Comparison of ENCODE assay signal across 26 cellular contexts in genomic region chr6:12635375-12635774, GRCh38.
"Had no signal": no experiment of that assay in that cellular context is flagged by ENCODE, and none has a peak within 500 bp of the region (broad histone marks: within the 10 kb centered on the region; RNA-seq: fewer than 3 reads in every experiment).

No MANE protein-coding gene starts in this region.

- H3K36me3 Mint-ChIP-seq: mesothelial cell of epicardium; stimulated activated effector memory CD8-positive, alpha-beta T cell treated with anti-CD3 and anti-CD28 coated beads, Interleukin-12 subunit alpha, Interleukin-12 subunit beta, amount 100 ng/mL, for 72 hours; type B pancreatic cell had no signal

- DNase-seq: lower lobe of right lung; mammary epithelial cell; mesenchymal stem cell; naive thymus-derived CD8-positive, alpha-beta T cell; nucleus accumbens; pancreas; posterior cingulate gyrus; retina; small intestine; spleen; stimulated activated CD4-positive, alpha-beta T cell treated with anti-CD3 and anti-CD28 coated beads, Interleukin-4, amount 100 ng/mL, for 24 hours; stimulated activated naive CD4-positive, alpha-beta T cell; tibial artery; uterus had no signal

- FAIRE-seq: pancreas, small intestine had no signal

- H3K36me3 ChIP-seq: heart right ventricle, lower lobe of right lung, pancreas, prostate gland, spleen, suprapubic skin, thoracic aorta, tibial artery, uterus had no signal

- H3K4me1 Mint-ChIP-seq: nephron; neural crest cell; stimulated activated effector memory CD8-positive, alpha-beta T cell treated with anti-CD3 and anti-CD28 coated beads, Interleukin-12 subunit alpha, Interleukin-12 subunit beta, amount 100 ng/mL, for 72 hours had no signal

- H3K9me3 Mint-ChIP-seq: stimulated activated effector memory CD8-positive, alpha-beta T cell treated with anti-CD3 and anti-CD28 coated beads, Interleukin-12 subunit alpha, Interleukin-12 subunit beta, amount 100 ng/mL, for 72 hours; stimulated activated naive CD8-positive, alpha-beta T cell treated with anti-CD3 and anti-CD28 coated beads, Interleukin-15, Interleukin-2, amounts not matched to agents 100 ng/mL and 50 ng/mL, for 24 hours; type B pancreatic cell had no signal

- H3K4me2 ChIP-seq: hepatocyte had no signal

- H3K27ac ChIP-seq: heart right ventricle, hepatocyte, lower lobe of right lung, pancreas, prostate gland, spleen, suprapubic skin, thoracic aorta, uterus had no signal

- H3K27me3 ChIP-seq: hepatocyte, suprapubic skin, tibial artery, uterus had no signal

- H2AFZ ChIP-seq: hepatocyte had no signal

- H3K9me3 ChIP-seq: lower lobe of right lung, pancreas, prostate gland, suprapubic skin, thoracic aorta, uterus had no signal

- H3K4me1 ChIP-seq: lower lobe of right lung, pancreas, prostate gland, spleen, suprapubic skin, uterus had no signal

- ATAC-seq: naive thymus-derived CD8-positive, alpha-beta T cell; pancreas; sciatic nerve; stimulated activated effector memory CD8-positive, alpha-beta T cell treated with anti-CD3 and anti-CD28 coated beads, Interleukin-12 subunit alpha, Interleukin-12 subunit beta, amount 100 ng/mL, for 72 hours had no signal

- H3K4me3 Mint-ChIP-seq: mesothelial cell of epicardium; naive thymus-derived CD8-positive, alpha-beta T cell; nephron; neural crest cell; stimulated activated effector memory CD8-positive, alpha-beta T cell treated with anti-CD3 and anti-CD28 coated beads, Interleukin-12 subunit alpha, Interleukin-12 subunit beta, amount 100 ng/mL, for 72 hours; stimulated activated naive CD8-positive, alpha-beta T cell treated with anti-CD3 and anti-CD28 coated beads, Interleukin-15, Interleukin-2, amounts not matched to agents 100 ng/mL and 50 ng/mL, for 24 hours; type B pancreatic cell had no signal

- H3K79me2 ChIP-seq: hepatocyte had no signal

- H3K4me3 ChIP-seq: heart right ventricle, hepatocyte, lower lobe of right lung, pancreas, prostate gland, spleen, suprapubic skin, thoracic aorta, tibial artery, uterus had no signal

- H3K27me3 Mint-ChIP-seq: type B pancreatic cell had no signal
